In genomic region chr6:4018194-4019111, GRCh38 we compare ENCODE assay signal across 1 cellular context.
TF ChIP-seq lines count a peak whose summit lies in the region.

No MANE protein-coding gene starts in this region.

TF ChIP-seq in K562, 482 proteins besides CTCF, POLR2A, EP300 and RAD21 (continued from another document and continues in another):
- TF ChIP-seq FOXM1 (IDR thresholded peaks at IDR 0.05; ENCODE audit: low read depth) (peak; percentile 66), FOXM1 (CRISPR knock-in tag; IDR thresholded peaks at IDR 0.05; ENCODE audit: low read depth) (no peak), VEZF1 (CRISPR knock-in tag; IDR thresholded peaks at IDR 0.05) (peak; percentile 87), KAT7 (CRISPR knock-in tag; IDR thresholded peaks at IDR 0.05; ENCODE audit: borderline replicate concordance) (no peak; the same call in 1 of the 2 replicates), POLR2B (IDR thresholded peaks at IDR 0.05; ENCODE audit: low read depth, partially characterized antibody) (peak; percentile 82), SMARCA5 (IDR thresholded peaks at IDR 0.05) (no peak), ZNF263 (CRISPR knock-in tag; IDR thresholded peaks at IDR 0.05; ENCODE audit: borderline replicate concordance) (peak; percentile 70), RBM39 (optimal IDR thresholded peaks at IDR 0.05; ENCODE audit: low read depth, low read length) (no peak), THRAP3 (IDR thresholded peaks at IDR 0.05; ENCODE audit: borderline replicate concordance) (no peak), CREB1 (IDR thresholded peaks at IDR 0.05) (peak; percentile 83), CREB1 (CRISPR knock-in tag; IDR thresholded peaks at IDR 0.05) (peak; percentile 76), CHCHD3 (CRISPR knock-in tag; IDR thresholded peaks at IDR 0.05) (no peak), MEIS2 (IDR thresholded peaks at IDR 0.05; ENCODE audit: partially characterized antibody) (peak; percentile 58), ZNF436 (CRISPR knock-in tag; IDR thresholded peaks at IDR 0.05) (no peak), C11orf30 (IDR thresholded peaks at IDR 0.05; ENCODE audit: low read depth) (peak; percentile 46; the same call in 1 of the 2 replicates), ELK3 (CRISPR knock-in tag; IDR thresholded peaks at IDR 0.05) (no peak), TARDBP (IDR thresholded peaks at IDR 0.05) (0 out of 2 replicates have a peak, but pooled peaks have one; percentile 28), CLOCK (CRISPR knock-in tag; IDR thresholded peaks at IDR 0.05; ENCODE audit: borderline replicate concordance) (no peak), NUFIP1 (IDR thresholded peaks at IDR 0.05; ENCODE audit: partially characterized antibody) (no peak), ZC3H8 (IDR thresholded peaks at IDR 0.05) (no peak), ZFPM2 (CRISPR knock-in tag; IDR thresholded peaks at IDR 0.05) (no peak), NBN (IDR thresholded peaks at IDR 0.05; ENCODE audit: low read depth) (peak; percentile 87), CREB3L1 (IDR thresholded peaks at IDR 0.05; ENCODE audit: borderline replicate concordance, low read depth) (peak; percentile 61; the same call in 1 of the 2 replicates), ZNF316 (IDR thresholded peaks at IDR 0.05) (0 out of 2 replicates have a peak, but pooled peaks have one; percentile 9), ATF1 (CRISPR knock-in tag; IDR thresholded peaks at IDR 0.05) (no peak), ATF1 (tag; IDR thresholded peaks at IDR 0.05) (peak; percentile 92), ZNF274 (IDR thresholded peaks at IDR 0.05; ENCODE audit: borderline replicate concordance, low read depth, low read length) (no peak), STAT6 (CRISPR knock-in tag; IDR thresholded peaks at IDR 0.05) (no peak; the same call in 1 of the 2 replicates), NR2C2 (CRISPR knock-in tag; IDR thresholded peaks at IDR 0.05) (no peak), NR2C2 (tag; IDR thresholded peaks at IDR 0.05) (peak; percentile 75)
- TF ChIP-seq, protein P1, sequence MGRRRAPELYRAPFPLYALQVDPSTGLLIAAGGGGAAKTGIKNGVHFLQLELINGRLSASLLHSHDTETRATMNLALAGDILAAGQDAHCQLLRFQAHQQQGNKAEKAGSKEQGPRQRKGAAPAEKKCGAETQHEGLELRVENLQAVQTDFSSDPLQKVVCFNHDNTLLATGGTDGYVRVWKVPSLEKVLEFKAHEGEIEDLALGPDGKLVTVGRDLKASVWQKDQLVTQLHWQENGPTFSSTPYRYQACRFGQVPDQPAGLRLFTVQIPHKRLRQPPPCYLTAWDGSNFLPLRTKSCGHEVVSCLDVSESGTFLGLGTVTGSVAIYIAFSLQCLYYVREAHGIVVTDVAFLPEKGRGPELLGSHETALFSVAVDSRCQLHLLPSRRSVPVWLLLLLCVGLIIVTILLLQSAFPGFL (CRISPR knock-in tag; IDR thresholded peaks at IDR 0.05): no peak
- TF ChIP-seq, protein P2, sequence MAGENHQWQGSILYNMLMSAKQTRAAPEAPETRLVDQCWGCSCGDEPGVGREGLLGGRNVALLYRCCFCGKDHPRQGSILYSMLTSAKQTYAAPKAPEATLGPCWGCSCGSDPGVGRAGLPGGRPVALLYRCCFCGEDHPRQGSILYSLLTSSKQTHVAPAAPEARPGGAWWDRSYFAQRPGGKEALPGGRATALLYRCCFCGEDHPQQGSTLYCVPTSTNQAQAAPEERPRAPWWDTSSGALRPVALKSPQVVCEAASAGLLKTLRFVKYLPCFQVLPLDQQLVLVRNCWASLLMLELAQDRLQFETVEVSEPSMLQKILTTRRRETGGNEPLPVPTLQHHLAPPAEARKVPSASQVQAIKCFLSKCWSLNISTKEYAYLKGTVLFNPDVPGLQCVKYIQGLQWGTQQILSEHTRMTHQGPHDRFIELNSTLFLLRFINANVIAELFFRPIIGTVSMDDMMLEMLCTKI (IDR thresholded peaks at IDR 0.05; ENCODE audit: partially characterized antibody): no peak
- TF ChIP-seq, protein P3, sequence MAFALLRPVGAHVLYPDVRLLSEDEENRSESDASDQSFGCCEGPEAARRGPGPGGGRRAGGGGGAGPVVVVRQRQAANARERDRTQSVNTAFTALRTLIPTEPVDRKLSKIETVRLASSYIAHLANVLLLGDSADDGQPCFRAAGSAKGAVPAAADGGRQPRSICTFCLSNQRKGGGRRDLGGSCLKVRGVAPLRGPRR (CRISPR knock-in tag; IDR thresholded peaks at IDR 0.05): no peak
- TF ChIP-seq, protein P4, sequence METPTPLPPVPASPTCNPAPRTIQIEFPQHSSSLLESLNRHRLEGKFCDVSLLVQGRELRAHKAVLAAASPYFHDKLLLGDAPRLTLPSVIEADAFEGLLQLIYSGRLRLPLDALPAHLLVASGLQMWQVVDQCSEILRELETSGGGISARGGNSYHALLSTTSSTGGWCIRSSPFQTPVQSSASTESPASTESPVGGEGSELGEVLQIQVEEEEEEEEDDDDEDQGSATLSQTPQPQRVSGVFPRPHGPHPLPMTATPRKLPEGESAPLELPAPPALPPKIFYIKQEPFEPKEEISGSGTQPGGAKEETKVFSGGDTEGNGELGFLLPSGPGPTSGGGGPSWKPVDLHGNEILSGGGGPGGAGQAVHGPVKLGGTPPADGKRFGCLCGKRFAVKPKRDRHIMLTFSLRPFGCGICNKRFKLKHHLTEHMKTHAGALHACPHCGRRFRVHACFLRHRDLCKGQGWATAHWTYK (CRISPR knock-in tag; IDR thresholded peaks at IDR 0.05): peak; percentile 81
- TF ChIP-seq, protein P5, sequence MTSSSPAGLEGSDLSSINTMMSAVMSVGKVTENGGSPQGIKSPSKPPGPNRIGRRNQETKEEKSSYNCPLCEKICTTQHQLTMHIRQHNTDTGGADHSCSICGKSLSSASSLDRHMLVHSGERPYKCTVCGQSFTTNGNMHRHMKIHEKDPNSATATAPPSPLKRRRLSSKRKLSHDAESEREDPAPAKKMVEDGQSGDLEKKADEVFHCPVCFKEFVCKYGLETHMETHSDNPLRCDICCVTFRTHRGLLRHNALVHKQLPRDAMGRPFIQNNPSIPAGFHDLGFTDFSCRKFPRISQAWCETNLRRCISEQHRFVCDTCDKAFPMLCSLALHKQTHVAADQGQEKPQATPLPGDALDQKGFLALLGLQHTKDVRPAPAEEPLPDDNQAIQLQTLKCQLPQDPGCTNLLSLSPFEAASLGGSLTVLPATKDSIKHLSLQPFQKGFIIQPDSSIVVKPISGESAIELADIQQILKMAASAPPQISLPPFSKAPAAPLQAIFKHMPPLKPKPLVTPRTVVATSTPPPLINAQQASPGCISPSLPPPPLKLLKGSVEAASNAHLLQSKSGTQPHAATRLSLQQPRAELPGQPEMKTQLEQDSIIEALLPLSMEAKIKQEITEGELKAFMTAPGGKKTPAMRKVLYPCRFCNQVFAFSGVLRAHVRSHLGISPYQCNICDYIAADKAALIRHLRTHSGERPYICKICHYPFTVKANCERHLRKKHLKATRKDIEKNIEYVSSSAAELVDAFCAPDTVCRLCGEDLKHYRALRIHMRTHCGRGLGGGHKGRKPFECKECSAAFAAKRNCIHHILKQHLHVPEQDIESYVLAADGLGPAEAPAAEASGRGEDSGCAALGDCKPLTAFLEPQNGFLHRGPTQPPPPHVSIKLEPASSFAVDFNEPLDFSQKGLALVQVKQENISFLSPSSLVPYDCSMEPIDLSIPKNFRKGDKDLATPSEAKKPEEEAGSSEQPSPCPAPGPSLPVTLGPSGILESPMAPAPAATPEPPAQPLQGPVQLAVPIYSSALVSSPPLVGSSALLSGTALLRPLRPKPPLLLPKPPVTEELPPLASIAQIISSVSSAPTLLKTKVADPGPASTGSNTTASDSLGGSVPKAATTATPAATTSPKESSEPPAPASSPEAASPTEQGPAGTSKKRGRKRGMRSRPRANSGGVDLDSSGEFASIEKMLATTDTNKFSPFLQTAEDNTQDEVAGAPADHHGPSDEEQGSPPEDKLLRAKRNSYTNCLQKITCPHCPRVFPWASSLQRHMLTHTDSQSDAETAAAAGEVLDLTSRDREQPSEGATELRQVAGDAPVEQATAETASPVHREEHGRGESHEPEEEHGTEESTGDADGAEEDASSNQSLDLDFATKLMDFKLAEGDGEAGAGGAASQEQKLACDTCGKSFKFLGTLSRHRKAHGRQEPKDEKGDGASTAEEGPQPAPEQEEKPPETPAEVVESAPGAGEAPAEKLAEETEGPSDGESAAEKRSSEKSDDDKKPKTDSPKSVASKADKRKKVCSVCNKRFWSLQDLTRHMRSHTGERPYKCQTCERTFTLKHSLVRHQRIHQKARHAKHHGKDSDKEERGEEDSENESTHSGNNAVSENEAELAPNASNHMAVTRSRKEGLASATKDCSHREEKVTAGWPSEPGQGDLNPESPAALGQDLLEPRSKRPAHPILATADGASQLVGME (CRISPR knock-in tag; IDR thresholded peaks at IDR 0.05): peak; percentile 96
